Comparison of ENCODE assay signal across 8 cellular contexts in the genomic region with DNA sequence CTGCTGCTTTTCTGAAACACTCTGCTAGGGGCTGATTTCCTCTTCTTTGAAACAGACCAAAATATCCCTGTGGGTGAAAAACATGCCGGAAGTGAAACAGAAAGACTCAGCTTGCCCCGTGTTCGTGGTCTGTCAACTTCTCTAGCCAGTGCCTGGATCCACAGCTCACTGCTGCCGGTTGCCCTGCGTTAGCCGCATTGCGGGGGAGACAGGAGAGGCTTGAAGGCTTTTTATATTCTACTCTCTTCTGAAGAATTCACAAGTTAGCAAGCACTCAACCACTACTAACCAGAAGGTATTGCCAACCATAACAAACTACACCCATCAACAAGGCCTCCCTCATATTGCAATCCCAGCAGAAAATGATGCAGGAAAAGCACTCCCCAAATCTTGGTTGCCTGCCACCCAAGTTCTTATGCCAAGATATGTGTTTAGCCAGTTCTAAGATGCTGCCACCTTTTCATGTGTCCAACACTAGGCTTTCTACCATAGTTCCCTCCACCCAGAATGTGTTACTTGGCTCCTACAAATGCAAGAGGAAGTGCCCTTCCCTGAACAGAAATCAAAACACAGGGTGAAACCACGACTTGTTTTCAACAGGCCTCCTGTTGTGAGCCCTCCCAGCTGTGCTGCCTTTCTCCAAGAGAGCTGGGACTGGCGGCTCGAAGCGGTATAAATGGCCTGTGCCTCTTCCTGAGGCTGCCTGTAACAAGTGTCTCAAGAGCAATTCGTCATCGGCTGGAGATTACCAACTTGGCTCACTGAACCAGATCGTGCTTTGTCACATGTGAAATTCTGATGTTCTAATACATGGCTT.
DNase-seq lines count a peak whose midpoint lies in the region; ATAC-seq and TF ChIP-seq lines count a peak whose summit lies in the region.

No MANE protein-coding gene starts in this region.

- peak overlapping the region; percentile 39; the same call in 1 of the 2 replicates for H3K4me2 ChIP-seq in PC-3 (ENCODE audit: low read length)

- POLR2A ChIA-PET in A673 (lab: Charles Lee; ENCODE audit: low non-redundant PET) (interaction anchor here (0.6 kb wide), 1 partner anchor 186 kb away, joined by 12 read pairs; no protein-coding TSS in a partner anchor), PC-3 (lab: Charles Lee; ENCODE audit: unreplicated experiment) (no interaction called here)

- H3K4me3 ChIP-seq in A673 (ENCODE audit: low read depth, low read length, poor library complexity, severe bottlenecking) (no peak overlapping the region), PC-3 (ENCODE audit: low read length) (no peak overlapping the region), rectal smooth muscle tissue (ENCODE audit: low read length) (no peak overlapping the region), upper lobe of right lung (no peak overlapping the region)

- intact Hi-C loops in A673 (cut with micrococcal nuclease; ENCODE audit: unreplicated experiment), result loop anchor here (5.0 kb wide), 1 partner anchor 196 kb away; no protein-coding TSS in a partner anchor
- intact Hi-C loops in PC-3 (cut with micrococcal nuclease), result loop anchor here (10.0 kb wide), 1 partner anchor 122 kb away; no protein-coding TSS in a partner anchor
- intact Hi-C loops in upper lobe of right lung (cut with DNase I), result no loop called here

- H3K36me3 ChIP-seq in A673 (ENCODE audit: insufficient read depth, low read length, poor library complexity, severe bottlenecking) (no peaks in the 10 kb centered on the region), PC-3 (ENCODE audit: low read depth, low read length) (no peaks in the 10 kb centered on the region), rectal smooth muscle tissue (ENCODE audit: control insufficient read depth, insufficient read depth, low read length) (no peaks in the 10 kb centered on the region), upper lobe of right lung (no peaks in the 10 kb centered on the region)

- peak overlapping the region; percentile 48; the same call in 1 of the 2 replicates for H2AFZ ChIP-seq in PC-3 (ENCODE audit: low read length)

- H3K4me1 ChIP-seq in A673 (ENCODE audit: insufficient read depth, low read length, poor library complexity, severe bottlenecking) (peaks cover 64% of the 10 kb centered on the region), PC-3 (ENCODE audit: insufficient read depth, low read length) (peaks cover 32% of the 10 kb centered on the region), rectal smooth muscle tissue (ENCODE audit: control insufficient read depth, insufficient read depth, low read length) (peaks cover 2% of the 10 kb centered on the region), upper lobe of right lung (peaks cover 36% of the 10 kb centered on the region)

- H3K79me2 ChIP-seq in PC-3 (ENCODE audit: low read length), result no peaks in the 10 kb centered on the region

- no peaks in the 10 kb centered on the region for H3F3A ChIP-seq in PC-3 (ENCODE audit: low read length, unreplicated experiment)

- peak; percentile 96 for DNase-seq in A673 (ENCODE audit: low spot score)
- DNase-seq in PC-3, result peak; percentile 44
- peak; percentile 62 for DNase-seq in activated naive CD4-positive, alpha-beta T cell treated with Interleukin-2 at 50 U/mL for 16 hours
- DNase-seq in glomerular visceral epithelial cell (ENCODE audit: extremely low spot score), result peak; percentile 89
- DNase-seq in upper lobe of right lung, result peak; percentile 75

- H3K27ac ChIP-seq in A673 (ENCODE audit: low read depth, low read length, poor library complexity, severe bottlenecking), result peak overlapping the region; percentile 75
- no peak overlapping the region for H3K27ac ChIP-seq in PC-3 (ENCODE audit: low read length)
- peak overlapping the region; percentile 30 for H3K27ac ChIP-seq in rectal smooth muscle tissue (ENCODE audit: low read depth, low read length)
- peak overlapping the region; percentile 78 for H3K27ac ChIP-seq in upper lobe of right lung

- CTCF ChIA-PET in A673 (lab: Charles Lee) (no interaction called here), PC-3 (lab: Charles Lee) (interaction anchor here (0.6 kb wide), 1 partner anchor 221 kb away, joined by 4 read pairs; no protein-coding TSS in a partner anchor)

- TF ChIP-seq CTCF in A673 (conservative IDR thresholded peaks at IDR 0.05; ENCODE audit: low read depth, low read length) (no peak), PC-3 (conservative IDR thresholded peaks at IDR 0.05; ENCODE audit: low read depth, low read length) (no peak), upper lobe of right lung (IDR thresholded peaks at IDR 0.05) (no peak)

- H4K20me1 ChIP-seq in PC-3 (ENCODE audit: low read length), result no peaks in the 10 kb centered on the region

- H3K9me3 ChIP-seq in A673 (ENCODE audit: low read depth, low read length, poor library complexity, severe bottlenecking) (no peaks in the 10 kb centered on the region), PC-3 (ENCODE audit: low read length) (no peaks in the 10 kb centered on the region), upper lobe of right lung (no peaks in the 10 kb centered on the region)

- peak; percentile 93 for ATAC-seq in GM19023 (IDR thresholded peaks at IDR 0.05; ENCODE audit: unreplicated experiment)
- peak; percentile 93 for ATAC-seq in HG03159 (IDR thresholded peaks at IDR 0.05; ENCODE audit: unreplicated experiment)
- ATAC-seq in PC-3, result peak; percentile 56
- ATAC-seq in upper lobe of right lung, result peak; percentile 86

- no peaks in the 10 kb centered on the region for H3K9me2 ChIP-seq in PC-3 (replicated peaks; ENCODE audit: low read length)

- H3K27me3 ChIP-seq in A673 (replicated peaks; ENCODE audit: insufficient read depth, low read depth, low read length, poor library complexity), result no peaks in the 10 kb centered on the region
- H3K27me3 ChIP-seq in PC-3 (ENCODE audit: low read length), result no peaks in the 10 kb centered on the region
- no peaks in the 10 kb centered on the region for H3K27me3 ChIP-seq in rectal smooth muscle tissue (ENCODE audit: control insufficient read depth, insufficient read depth, low read length)
- H3K27me3 ChIP-seq in upper lobe of right lung, result no peaks in the 10 kb centered on the region

- H3K9ac ChIP-seq in PC-3 (ENCODE audit: low read length) (no peak overlapping the region), rectal smooth muscle tissue (ENCODE audit: low read length) (no peak overlapping the region)

- BruUV-seq in A673 (replicated peaks; lab: Mats Ljungman, UMichigan) (TSS peak; percentile 82), PC-3 (replicated peaks; lab: Mats Ljungman, UMichigan) (no TSS peak)

Comparison
In these comparisons a context has a peak if more than half of its experiments do, and no peak if none do; other contexts are left out.
1. DNase-seq: peak in every context shown above with its lines; median percentile 96 in A673; 89 in glomerular visceral epithelial cell; 75 in upper lobe of right lung; 62 in activated naive CD4-positive, alpha-beta T cell treated with Interleukin-2 at 50 U/mL for 16 hours; 44 in PC-3.